In genomic region chr19:30336290-30336689, GRCh38 we compare ENCODE assay signal across 21 cellular contexts. TPM values are rescaled to one million over a fixed set of nuclear protein-coding genes. Genes with fewer than 3 reads are reported as not detected.
"Had no signal": no experiment of that assay in that cellular context is flagged by ENCODE, and none has a peak within 500 bp of the region (broad histone marks: within the 10 kb centered on the region; RNA-seq: fewer than 3 reads in every experiment).

No MANE protein-coding gene starts in this region.

- H3K4me3 ChIP-seq: dorsolateral prefrontal cortex, gastrocnemius medialis, heart right ventricle, mucosa of descending colon, right atrium auricular region, sigmoid colon, skin epidermis, testis, tibial nerve had no signal

- H3K27ac Mint-ChIP-seq: naive thymus-derived CD8-positive, alpha-beta T cell had no signal

- H3K27me3 ChIP-seq: gastrocnemius medialis, neutrophil, right atrium auricular region, sigmoid colon, testis, tibial nerve had no signal

- H3K36me3 Mint-ChIP-seq: naive thymus-derived CD8-positive, alpha-beta T cell had no signal

- H3K9me3 ChIP-seq: gastrocnemius medialis, heart right ventricle, mucosa of descending colon, neutrophil, right atrium auricular region, sigmoid colon, testis, tibial nerve had no signal

- H3K9me3 Mint-ChIP-seq: naive thymus-derived CD8-positive, alpha-beta T cell had no signal

- H3K4me1 ChIP-seq: gastrocnemius medialis, heart right ventricle, right atrium auricular region, testis had no signal

- H3K27ac ChIP-seq: gastrocnemius medialis, heart right ventricle, neutrophil, right atrium auricular region, sigmoid colon, skin epidermis, testis, tibial nerve had no signal

- ATAC-seq: esophagus mucosa; gastrocnemius medialis; heart right ventricle; mucosa of descending colon; naive thymus-derived CD8-positive, alpha-beta T cell had no signal

- H3K36me3 ChIP-seq: gastrocnemius medialis, heart right ventricle, neutrophil, right atrium auricular region, sigmoid colon, tibial nerve had no signal

- H3K4me3 Mint-ChIP-seq: naive thymus-derived CD8-positive, alpha-beta T cell had no signal

- H3K4me1 Mint-ChIP-seq: naive thymus-derived CD8-positive, alpha-beta T cell had no signal

- DNase-seq: cortex of kidney; effector CD8-positive, alpha-beta T cell; gastrocnemius medialis; heart right ventricle; hypothalamus; kidney glomerular epithelial cell; mammary epithelial cell; mucosa of descending colon; naive thymus-derived CD8-positive, alpha-beta T cell; sigmoid colon; stimulated activated CD4-positive, alpha-beta T cell treated with anti-CD3 and anti-CD28 coated beads, Interleukin-2, amount 100 ng/mL, for 24 hours; stimulated activated naive CD4-positive, alpha-beta T cell; testis had no signal

RNA-seq across cellular contexts. Expression of gene ZNF536, which starts 35.9 kb away (rescaled TPM):
- total RNA-seq: fibroblast of villous mesenchyme; mammary epithelial cell; naive thymus-derived CD8-positive, alpha-beta T cell; osteoblast had no signal
